Comparison of ENCODE assay signal across 11 cellular contexts in genomic region chr14:103623883-103624482, GRCh38. TPM values are rescaled to one million over a fixed set of nuclear protein-coding genes. Genes with fewer than 3 reads are reported as not detected.
DNase-seq lines count a peak whose midpoint lies in the region; ATAC-seq, FAIRE-seq and TF ChIP-seq lines count a peak whose summit lies in the region.
"Had no signal": no experiment of that assay in that cellular context is flagged by ENCODE, and none has a peak within 500 bp of the region (broad histone marks: within the 10 kb centered on the region; RNA-seq: fewer than 3 reads in every experiment).

No MANE protein-coding gene starts in this region.

- no peak overlapping the region for H3K4me3 Mint-ChIP-seq in CD4-positive, alpha-beta T cell

- CTCF ChIA-PET in CD4-positive, alpha-beta T cell (lab: Charles Lee): no interaction called here

- H3K4me1 ChIP-seq in spleen: peaks cover 28 to 57% (median 48%) of the 10 kb centered on the region in 6 donors

- no peak overlapping the region for H3K27ac Mint-ChIP-seq in CD4-positive, alpha-beta T cell

- 30 to 58% (median 49%) methylated on average over 15 to 16 of the region's 16 CpGs for WGBS in spleen, 5 donors

- H3K27me3 ChIP-seq in spleen (replicated peaks in 1 of 7): no peaks in the 10 kb centered on the region
- H3K27me3 ChIP-seq in CD4-positive, alpha-beta T cell (ENCODE audit: control insufficient read depth, insufficient read depth, low read length): no peaks in the 10 kb centered on the region

- H3K27ac ChIP-seq in spleen: peak overlapping the region; percentile 9 to 86 (median 70)
- no peak overlapping the region for H3K27ac ChIP-seq in CD4-positive, alpha-beta T cell (ENCODE audit: low read depth, low read length)

- ATAC-seq in HG02763 (IDR thresholded peaks at IDR 0.05; ENCODE audit: unreplicated experiment): no peak
- no peak for ATAC-seq in CD4-positive, alpha-beta T cell (ENCODE audit: poor library complexity)

- no peak for TF ChIP-seq CTCF in fibroblast of villous mesenchyme (IDR thresholded peaks at IDR 0.05; ENCODE audit: insufficient read depth, low read depth, low read length)
- no peak for TF ChIP-seq CTCF in spleen (IDR thresholded peaks at IDR 0.05 in 8 of 11, conservative IDR thresholded peaks at IDR 0.05 in 3 of 11)
- TF ChIP-seq CTCF in CD4-positive, alpha-beta T cell (IDR thresholded peaks at IDR 0.05): no peak

- DNase-seq in GM19239 (ENCODE audit: insufficient read length, low spot score) (no peak), NCI-H526 treated with DMSO at 0.1 percent for 48 hours (lab: John Stamatoyannopoulos, UW) (peak; percentile 39), fibroblast of villous mesenchyme (ENCODE audit: low read depth) (peak; percentile 16), spleen (peak; percentile 76), CD1c-positive myeloid dendritic cell (ENCODE audit: extremely low spot score) (no peak)
- no peak for DNase-seq in CD4-positive, alpha-beta T cell
- DNase-seq: activated CD4-positive, CD25-positive, alpha-beta regulatory T cell treated with anti-CD3 and anti-CD28 coated beads, Interleukin-2, amount 50 U/mL, for 72 hours; NCI-H1048; stimulated activated CD4-positive, alpha-beta T cell treated with anti-CD3 and anti-CD28 coated beads, Interleukin-12 subunit alpha, Interleukin-12 subunit beta, amount 100 ng/mL, for 4 hours had no signal

- no peaks in the 10 kb centered on the region for H3K36me3 ChIP-seq in spleen

- peaks cover 21% of the 10 kb centered on the region for H3K4me1 Mint-ChIP-seq in CD4-positive, alpha-beta T cell (ENCODE audit: low read depth)

- no peak for TF ChIP-seq POLR2A in spleen (IDR thresholded peaks at IDR 0.05)

- peak; percentile 8 for FAIRE-seq in GM19239 (lab: Jason Lieb, UNC)
- FAIRE-seq: H1 had no signal

- no peaks in the 10 kb centered on the region for H3K36me3 Mint-ChIP-seq in CD4-positive, alpha-beta T cell (ENCODE audit: low read depth)

- no peaks in the 10 kb centered on the region for H3K9me3 ChIP-seq in spleen
- no peaks in the 10 kb centered on the region for H3K9me3 ChIP-seq in CD4-positive, alpha-beta T cell (ENCODE audit: control insufficient read depth, low read length)

- POLR2A ChIA-PET in CD4-positive, alpha-beta T cell (lab: Charles Lee): interaction anchor here (2.5 kb wide), 1 partner anchor 17 kb away, joined by 8 read pairs; no protein-coding TSS in a partner anchor

- intact Hi-C loops in spleen (cut with DNase I; ENCODE audit: low total_unique reads): loop anchor here (10.0 kb wide), 1 partner anchor 49 kb away; no protein-coding TSS in a partner anchor
- intact Hi-C loops in CD4-positive, alpha-beta T cell (cut with DNase I, micrococcal nuclease): loop anchor here in 1 of 2 experiments (10.0 kb wide), 1 partner anchor 51 kb away; no protein-coding TSS in a partner anchor

- peaks cover 4% of the 10 kb centered on the region for H3K27me3 Mint-ChIP-seq in CD4-positive, alpha-beta T cell

- H3K9me3 Mint-ChIP-seq in CD4-positive, alpha-beta T cell: no peaks in the 10 kb centered on the region

- H3K4me3 ChIP-seq in fibroblast of villous mesenchyme (ENCODE audit: low read depth, low read length) (no peak overlapping the region), spleen (peak overlapping the region in 2 of 8 donors; percentile 12 to 37)

RNA-seq across cellular contexts. Expression of gene KLC1, which starts 5.0 kb away (rescaled TPM):
- 217 and 237 TPM in 2 replicates for total RNA-seq in fibroblast of villous mesenchyme
- 100 to 1,000 TPM; 164 to 333 (median 239) TPM for total RNA-seq in spleen
- polyA plus RNA-seq in spleen: 100 to 1,000 TPM in 1 of 3 donors, 10 to 100 TPM in 2; 54.1 to 126 (median 75.9) TPM
- total RNA-seq in CD4-positive, alpha-beta T cell: 100 to 1,000 TPM; 111 to 119 TPM

Comparison
In these comparisons a context has a peak if more than half of its experiments do, and no peak if none do; other contexts are left out.
1. DNase-seq: peak in NCI-H526 treated with DMSO at 0.1 percent for 48 hours (single experiment), fibroblast of villous mesenchyme (single experiment) and spleen (single experiment); none in GM19239 (single experiment), CD1c-positive myeloid dendritic cell (single experiment) and CD4-positive, alpha-beta T cell (0 of 10).